8 cellular contexts compared by ENCODE assay signal in genomic region chr1:53738205-53739108, GRCh38. TPM values are rescaled to one million over a fixed set of nuclear protein-coding genes. Genes with fewer than 3 reads are reported as not detected.
DNase-seq lines count a peak whose midpoint lies in the region; ATAC-seq and TF ChIP-seq lines count a peak whose summit lies in the region.

No MANE protein-coding gene starts in this region.

- peaks cover 4% of the 10 kb centered on the region for H3K36me3 Mint-ChIP-seq in T-helper 17 cell (ENCODE audit: low read depth)

- TF ChIP-seq CTCF in BJ (IDR thresholded peaks at IDR 0.05; ENCODE audit: insufficient read depth, low read depth, low read length) (no peak), GM10266 (IDR thresholded peaks at IDR 0.05; ENCODE audit: control insufficient read depth, insufficient read depth, low read depth, missing control alignments) (no peak)

- H3K4me3 ChIP-seq in BJ (ENCODE audit: low read depth, low read length): peak overlapping the region; percentile 76
- peak overlapping the region; percentile 68 for H3K4me3 ChIP-seq in rectal smooth muscle tissue (ENCODE audit: low read length)

- H3K36me3 ChIP-seq in BJ (ENCODE audit: control insufficient read depth, insufficient read depth, low read length): no peaks in the 10 kb centered on the region
- no peaks in the 10 kb centered on the region for H3K36me3 ChIP-seq in rectal smooth muscle tissue (ENCODE audit: control insufficient read depth, insufficient read depth, low read length)

- POLR2A ChIA-PET in BJ (lab: Charles Lee): no interaction called here

- H3K9ac ChIP-seq in rectal smooth muscle tissue (ENCODE audit: low read length): no peak overlapping the region

- no peaks in the 10 kb centered on the region for H3K27me3 ChIP-seq in BJ (ENCODE audit: control insufficient read depth, insufficient read depth, low read length)
- peaks cover 35% of the 10 kb centered on the region for H3K27me3 ChIP-seq in rectal smooth muscle tissue (ENCODE audit: control insufficient read depth, insufficient read depth, low read length)

- peaks cover 37% of the 10 kb centered on the region for H3K27me3 Mint-ChIP-seq in T-helper 17 cell

- peak; percentile 5 for ATAC-seq in GM21619 (IDR thresholded peaks at IDR 0.05; ENCODE audit: unreplicated experiment)
- ATAC-seq in T-helper 17 cell: no peak

- no peak overlapping the region for H3K27ac ChIP-seq in rectal smooth muscle tissue (ENCODE audit: low read depth, low read length)

- peak overlapping the region; percentile 61 for H3K4me3 Mint-ChIP-seq in T-helper 17 cell

- DNase-seq in BJ (ENCODE audit: low read depth) (no peak), T-helper 17 cell (no peak), glomerular visceral epithelial cell (ENCODE audit: extremely low spot score) (peak; percentile 21), germinal center (ENCODE audit: low spot score) (no peak), NCI-H146 treated with DMSO at 0.1 percent for 48 hours (lab: John Stamatoyannopoulos, UW; ENCODE audit: unreplicated experiment) (no peak), GM10266 (ENCODE audit: extremely low spot score) (no peak)

- CTCF ChIA-PET in BJ (lab: Yijun Ruan, JAX): interaction anchor here (1.1 kb wide), 1 partner anchor 16 kb away, joined by 4 read pairs; no protein-coding TSS in a partner anchor

- H3K4me1 Mint-ChIP-seq in T-helper 17 cell: no peaks in the 10 kb centered on the region

- H3K4me1 ChIP-seq in rectal smooth muscle tissue (ENCODE audit: control insufficient read depth, insufficient read depth, low read length): peaks cover 2% of the 10 kb centered on the region

- H3K9me3 ChIP-seq in T-helper 17 cell (ENCODE audit: control insufficient read depth, low read length, poor library complexity, severe bottlenecking): no peaks in the 10 kb centered on the region

- H3K27ac Mint-ChIP-seq in T-helper 17 cell: no peak overlapping the region

RNA-seq across cellular contexts. Expression of gene GLIS1, which starts 0.5 kb away (rescaled TPM):
- polyA plus RNA-seq in BJ (2011; rRNA removed): 0.86 and 1.9 TPM in 2 replicates
- 1.5 and 1.8 TPM in 2 replicates for polyA minus RNA-seq in BJ (2011; rRNA and poly(A)+ RNA removed)
- total RNA-seq in T-helper 17 cell: not detected
